In the genomic region with DNA sequence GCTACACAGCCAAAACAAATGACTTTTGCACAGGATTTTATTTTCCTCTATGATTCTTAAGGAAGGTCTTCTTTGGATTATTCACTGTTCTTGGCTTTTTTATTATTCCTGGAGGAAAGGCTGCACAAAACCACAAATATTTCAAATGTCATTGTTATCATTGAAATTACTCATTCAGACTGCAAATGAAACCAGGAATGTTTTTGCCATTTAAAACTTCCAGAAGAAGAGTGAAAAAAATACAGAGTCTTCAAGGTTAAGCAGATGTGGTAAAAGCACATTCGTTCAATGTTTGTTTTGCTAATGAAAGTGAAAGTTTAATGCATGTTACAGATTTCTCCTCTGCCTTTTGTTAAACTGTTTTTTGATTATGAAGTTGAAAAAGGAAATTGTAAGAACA, we compare ENCODE assay signal across 16 cellular contexts.
A peak's percentile ranks its signal among the peaks of the same experiment; 100 is the strongest.
DNase-seq lines count a peak whose midpoint lies in the region; ATAC-seq, FAIRE-seq and TF ChIP-seq lines count a peak whose summit lies in the region.
"Had no signal": no experiment of that assay in that cellular context is flagged by ENCODE, and none has a peak within 500 bp of the region (broad histone marks: within the 10 kb centered on the region; RNA-seq: fewer than 3 reads in every experiment).

No MANE protein-coding gene starts in this region.

- peaks cover 30% of the 10 kb centered on the region for H3K4me1 Mint-ChIP-seq in CD4-positive, alpha-beta T cell (ENCODE audit: low read depth)

- POLR2A ChIA-PET in CD4-positive, alpha-beta T cell (lab: Charles Lee): no interaction called here

- peak overlapping the region; percentile 72 for H3K4me2 ChIP-seq in skeletal muscle satellite cell (ENCODE audit: low read length)

- H3K4me3 Mint-ChIP-seq in CD4-positive, alpha-beta T cell: no peak overlapping the region
- H3K4me3 Mint-ChIP-seq: activated CD4-positive, alpha-beta T cell treated with anti-CD3 and anti-CD28 coated beads, Interleukin-2, amount 10 ng/mL, durations not matched to agents 7 days and 5 days had no signal

- H3K27ac ChIP-seq in CD4-positive, alpha-beta T cell (ENCODE audit: low read depth, low read length): no peak overlapping the region
- H3K27ac ChIP-seq: transverse colon had no signal

- peak; percentile 100 for FAIRE-seq in RCC 7860 (lab: Jason Lieb, UNC)

- H3K36me3 ChIP-seq in skeletal muscle satellite cell (ENCODE audit: insufficient read depth, low read length): no peaks in the 10 kb centered on the region
- H3K36me3 ChIP-seq: ovary, transverse colon had no signal

- H3K36me3 Mint-ChIP-seq in CD4-positive, alpha-beta T cell (ENCODE audit: low read depth): no peaks in the 10 kb centered on the region

- H3K9me3 Mint-ChIP-seq in CD4-positive, alpha-beta T cell: no peaks in the 10 kb centered on the region
- H3K9me3 Mint-ChIP-seq: activated CD4-positive, alpha-beta T cell treated with anti-CD3 and anti-CD28 coated beads, Interleukin-2, amount 10 ng/mL, durations not matched to agents 7 days and 5 days had no signal

- no peaks in the 10 kb centered on the region for H3K9me3 ChIP-seq in skeletal muscle satellite cell (replicated peaks; ENCODE audit: low read length)
- H3K9me3 ChIP-seq in CD4-positive, alpha-beta T cell (ENCODE audit: control insufficient read depth, low read length): no peaks in the 10 kb centered on the region
- H3K9me3 ChIP-seq: ovary, transverse colon had no signal

- H3K9ac ChIP-seq in skeletal muscle satellite cell (ENCODE audit: low read depth, low read length): no peak overlapping the region

- CTCF ChIA-PET in CD4-positive, alpha-beta T cell (lab: Charles Lee): no interaction called here

- peaks cover 35% of the 10 kb centered on the region for H3K4me1 ChIP-seq in skeletal muscle satellite cell (ENCODE audit: control insufficient read depth, insufficient read depth, low read length)

- no peak overlapping the region for H3K27ac Mint-ChIP-seq in CD4-positive, alpha-beta T cell
- H3K27ac Mint-ChIP-seq: activated CD4-positive, alpha-beta T cell treated with anti-CD3 and anti-CD28 coated beads, Interleukin-2, amount 10 ng/mL, durations not matched to agents 7 days and 5 days had no signal

- peak overlapping the region; percentile 51 for H3K4me3 ChIP-seq in skeletal muscle satellite cell (ENCODE audit: low read length)
- H3K4me3 ChIP-seq: ovary, transverse colon had no signal

- no peaks in the 10 kb centered on the region for H3K27me3 Mint-ChIP-seq in CD4-positive, alpha-beta T cell

- no peaks in the 10 kb centered on the region for H3K27me3 ChIP-seq in skeletal muscle satellite cell (ENCODE audit: control insufficient read depth, insufficient read depth, low read length)
- no peaks in the 10 kb centered on the region for H3K27me3 ChIP-seq in CD4-positive, alpha-beta T cell (ENCODE audit: control insufficient read depth, insufficient read depth, low read length)
- H3K27me3 ChIP-seq: ovary, transverse colon had no signal

- ATAC-seq in CD4-positive, alpha-beta T cell (ENCODE audit: poor library complexity): no peak

- DNase-seq in GM04504 (ENCODE audit: low read depth) (peak; percentile 56), RCC 7860 (ENCODE audit: low spot score) (peak; percentile 89), fibroblast of peridontal ligament (ENCODE audit: extremely low read depth) (peak; percentile 94), NCI-H510A treated with DMSO at 0.1 percent for 48 hours (lab: John Stamatoyannopoulos, UW) (no peak), DMS53 treated with DMSO at 0.1 percent for 48 hours (lab: John Stamatoyannopoulos, UW; ENCODE audit: unreplicated experiment) (no peak)
- DNase-seq in CD4-positive, alpha-beta T cell: no peak
- no peak for DNase-seq in activated CD4-positive, alpha-beta T cell treated with anti-CD3 and anti-CD28 coated beads, Interleukin-2, amount 50 U/mL, for 48 hours
- DNase-seq: activated CD4-positive, alpha-beta T cell treated with anti-CD3 and anti-CD28 coated beads, Interleukin-2, amount 10 ng/mL, durations not matched to agents 7 days and 5 days; activated naive CD4-positive, alpha-beta T cell; GDM1; GOT3; MV-4-11; NCI-H69; ovary; transverse colon had no signal

- intact Hi-C loops in CD4-positive, alpha-beta T cell (cut with DNase I, micrococcal nuclease): no loop called here

- TF ChIP-seq CTCF in CD4-positive, alpha-beta T cell (IDR thresholded peaks at IDR 0.05): no peak

Comparison
In these comparisons a context has a peak if more than half of its experiments do, and no peak if none do; other contexts are left out.
1. DNase-seq: peak in GM04504 (single experiment), RCC 7860 (single experiment) and fibroblast of peridontal ligament (single experiment); none in CD4-positive, alpha-beta T cell (0 of 10), NCI-H510A treated with DMSO at 0.1 percent for 48 hours (single experiment), activated CD4-positive, alpha-beta T cell treated with anti-CD3 and anti-CD28 coated beads, Interleukin-2, amount 50 U/mL, for 48 hours (0 of 2) and DMS53 treated with DMSO at 0.1 percent for 48 hours (single experiment).